Comparison of ENCODE assay signal across 14 cellular contexts in genomic region chr12:128796439-128797118, GRCh38. TPM values are rescaled to one million over a fixed set of nuclear protein-coding genes. Genes with fewer than 3 reads are reported as not detected.
DNase-seq lines count a peak whose midpoint lies in the region; ATAC-seq and TF ChIP-seq lines count a peak whose summit lies in the region.
"Had no signal": no experiment of that assay in that cellular context is flagged by ENCODE, and none has a peak within 500 bp of the region (broad histone marks: within the 10 kb centered on the region; RNA-seq: fewer than 3 reads in every experiment).

No MANE protein-coding gene starts in this region.

- peaks cover 27 to 100% of the 10 kb centered on the region in 2 donors for H3K36me3 ChIP-seq in neuronal stem cell (replicated peaks in 1 of 2; ENCODE audit: control insufficient read depth in 2 of 2, insufficient read depth in 2 of 2, low read length in 2 of 2)

- H2BK120ac ChIP-seq in neuronal stem cell (ENCODE audit: low read depth, low read length) = no peak overlapping the region

- peak overlapping the region; percentile 77 for H3K18ac ChIP-seq in neuronal stem cell (ENCODE audit: low read length)

- no CpG with 5 or more reads among the region's 19 CpGs for WGBS in neuronal stem cell (ENCODE audit: extremely low coverage in 2 of 2, insufficient read length in 2 of 2, insufficient replicate concordance in 1 of 2), 2 donors

- H3K4me2 ChIP-seq in neuronal stem cell (ENCODE audit: insufficient read depth, low read length, poor library complexity, severe bottlenecking) = no peak overlapping the region

- POLR2A ChIA-PET in CD4-positive, alpha-beta T cell (lab: Charles Lee) = no interaction called here
- POLR2A ChIA-PET in activated CD8-positive, alpha-beta T cell treated with anti-CD3 and anti-CD28 coated beads for 36 hours (lab: Charles Lee) = interaction anchor here (0.6 to 2.0 kb wide), 3 partner anchors 10 to 66 kb away, joined by 3 to 4 read pairs (median 3); no protein-coding TSS in a partner anchor

- CTCF ChIA-PET in CD4-positive, alpha-beta T cell (lab: Charles Lee) = no interaction called here
- CTCF ChIA-PET in activated CD8-positive, alpha-beta T cell treated with anti-CD3 and anti-CD28 coated beads for 36 hours (lab: Charles Lee) = interaction anchor here (0.7 kb wide), 1 partner anchor 13 kb away, joined by 3 read pairs; no protein-coding TSS in a partner anchor

- peak overlapping the region; percentile 26 for H2AK5ac ChIP-seq in neuronal stem cell (ENCODE audit: low read depth, low read length)

- no peak overlapping the region for H4K8ac ChIP-seq in neuronal stem cell (ENCODE audit: low read depth, low read length)

- no peak overlapping the region for H2BK5ac ChIP-seq in neuronal stem cell (ENCODE audit: low read length)

- peaks cover 0 to 13% of the 10 kb centered on the region in 2 donors for H3K4me1 ChIP-seq in neuronal stem cell (ENCODE audit: control insufficient read depth in 2 of 2, insufficient read depth in 1 of 2, low read depth in 1 of 2, low read length in 2 of 2)

- no peak overlapping the region for H3K9ac ChIP-seq in neuronal stem cell (ENCODE audit: low read depth, low read length, poor library complexity)

- peaks cover 99% of the 10 kb centered on the region for H3K36me3 Mint-ChIP-seq in CD4-positive, alpha-beta T cell (ENCODE audit: low read depth)
- H3K36me3 Mint-ChIP-seq in activated CD8-positive, alpha-beta T cell treated with anti-CD3 and anti-CD28 coated beads for 36 hours (ENCODE audit: low read depth) = peaks cover 73% of the 10 kb centered on the region

- no peak overlapping the region for H4K91ac ChIP-seq in neuronal stem cell (ENCODE audit: low read depth, low read length, poor library complexity)

- no peak overlapping the region for H2BK12ac ChIP-seq in neuronal stem cell (ENCODE audit: low read length)

- H3K27me3 ChIP-seq in CD4-positive, alpha-beta T cell (ENCODE audit: control insufficient read depth, insufficient read depth, low read length) = no peaks in the 10 kb centered on the region
- no peaks in the 10 kb centered on the region for H3K27me3 ChIP-seq in neuronal stem cell (ENCODE audit: control insufficient read depth in 3 of 3, insufficient read depth in 3 of 3, low read depth in 1 of 3, low read length in 3 of 3)

- no peaks in the 10 kb centered on the region for H3K9me3 ChIP-seq in CD4-positive, alpha-beta T cell (ENCODE audit: control insufficient read depth, low read length)
- no peaks in the 10 kb centered on the region for H3K9me3 ChIP-seq in neuronal stem cell (replicated peaks in 1 of 2; ENCODE audit: control insufficient read depth in 2 of 2, insufficient read depth in 1 of 2, low read depth in 1 of 2, low read length in 2 of 2)

- no peak overlapping the region for H3K14ac ChIP-seq in neuronal stem cell (ENCODE audit: low read length)

- intact Hi-C loops in CD4-positive, alpha-beta T cell (cut with DNase I, micrococcal nuclease) = no loop called here
- intact Hi-C loops in activated CD8-positive, alpha-beta T cell treated with anti-CD3 and anti-CD28 coated beads for 36 hours (cut with micrococcal nuclease) = no loop called here

- no peaks in the 10 kb centered on the region for H3K27me3 Mint-ChIP-seq in CD4-positive, alpha-beta T cell
- H3K27me3 Mint-ChIP-seq in activated CD8-positive, alpha-beta T cell treated with anti-CD3 and anti-CD28 coated beads for 36 hours = no peaks in the 10 kb centered on the region

- H3K4me3 ChIP-seq in neuronal stem cell (ENCODE audit: low read length in 2 of 2) = no peak overlapping the region
- H3K4me3 ChIP-seq: SK-N-MC had no signal

- H3K27ac ChIP-seq in CD4-positive, alpha-beta T cell (ENCODE audit: low read depth, low read length) = peak overlapping the region; percentile 44
- no peak overlapping the region for H3K27ac ChIP-seq in neuronal stem cell (replicated peaks; ENCODE audit: low read length)
- H3K27ac ChIP-seq: SK-N-MC had no signal

- no peak for TF ChIP-seq CTCF in CD4-positive, alpha-beta T cell (IDR thresholded peaks at IDR 0.05)
- TF ChIP-seq CTCF in activated CD8-positive, alpha-beta T cell treated with anti-CD3 and anti-CD28 coated beads for 36 hours (IDR thresholded peaks at IDR 0.05) = no peak

- no peak for ATAC-seq in CD4-positive, alpha-beta T cell (ENCODE audit: poor library complexity)
- ATAC-seq in GM19351 (IDR thresholded peaks at IDR 0.05; ENCODE audit: unreplicated experiment) (peak; percentile 20), HG03439 (IDR thresholded peaks at IDR 0.05; ENCODE audit: unreplicated experiment) (no peak)
- ATAC-seq in activated CD8-positive, alpha-beta T cell treated with anti-CD3 and anti-CD28 coated beads for 36 hours = no peak

- H2BK15ac ChIP-seq in neuronal stem cell (ENCODE audit: low read length) = no peak overlapping the region

- H3K23ac ChIP-seq in neuronal stem cell (ENCODE audit: low read depth, low read length, poor library complexity) = peak overlapping the region; percentile 61

- no peak overlapping the region for H3K4ac ChIP-seq in neuronal stem cell (ENCODE audit: low read length)

- H3K79me1 ChIP-seq in neuronal stem cell (ENCODE audit: low read depth, low read length) = peaks cover 2% of the 10 kb centered on the region

- DNase-seq in CD4-positive, alpha-beta T cell = no peak
- no peak for DNase-seq in activated CD8-positive, alpha-beta T cell treated with anti-CD3 and anti-CD28 coated beads for 36 hours
- DNase-seq in neuronal stem cell (ENCODE audit: low spot score) (no peak), NCI-H146 treated with DMSO at 0.1 percent for 48 hours (lab: John Stamatoyannopoulos, UW; ENCODE audit: unreplicated experiment) (no peak), MV-4-11 (lab: John Stamatoyannopoulos, UW) (no peak), HK-2 (ENCODE audit: unreplicated experiment) (no peak)
- DNase-seq: activated CD4-positive, alpha-beta T cell treated with anti-CD3 and anti-CD28 coated beads for 4 hours; activated naive CD4-positive, alpha-beta T cell treated with Interleukin-2 at 50 U/mL for 16 hours; NCI-H1436 treated with DMSO at 0.1 percent for 48 hours; stimulated activated naive CD4-positive, alpha-beta T cell treated with Interleukin-2 at 50 U/mL for 16 hours had no signal

- H2AFZ ChIP-seq in neuronal stem cell (ENCODE audit: low read length) = no peak overlapping the region

- H3K27ac Mint-ChIP-seq in CD4-positive, alpha-beta T cell = no peak overlapping the region
- peak overlapping the region; percentile 62 for H3K27ac Mint-ChIP-seq in activated CD8-positive, alpha-beta T cell treated with anti-CD3 and anti-CD28 coated beads for 36 hours

- H3K9me3 Mint-ChIP-seq in CD4-positive, alpha-beta T cell = no peaks in the 10 kb centered on the region
- no peaks in the 10 kb centered on the region for H3K9me3 Mint-ChIP-seq in activated CD8-positive, alpha-beta T cell treated with anti-CD3 and anti-CD28 coated beads for 36 hours

- peaks cover 14% of the 10 kb centered on the region for H3K4me1 Mint-ChIP-seq in CD4-positive, alpha-beta T cell (ENCODE audit: low read depth)
- peaks cover 45% of the 10 kb centered on the region for H3K4me1 Mint-ChIP-seq in activated CD8-positive, alpha-beta T cell treated with anti-CD3 and anti-CD28 coated beads for 36 hours (ENCODE audit: low read depth)

- no peak overlapping the region for H3K4me3 Mint-ChIP-seq in CD4-positive, alpha-beta T cell
- H3K4me3 Mint-ChIP-seq in activated CD8-positive, alpha-beta T cell treated with anti-CD3 and anti-CD28 coated beads for 36 hours = no peak overlapping the region

RNA-seq across cellular contexts. Expression of gene SLC15A4, which starts 27.2 kb away (rescaled TPM):
- 10 to 100 TPM; 18.4 to 18.5 TPM for total RNA-seq in CD4-positive, alpha-beta T cell
- 10 to 100 TPM; 26.4 to 26.8 TPM for total RNA-seq in activated CD8-positive, alpha-beta T cell treated with anti-CD3 and anti-CD28 coated beads for 36 hours
- polyA plus RNA-seq in neuronal stem cell (2013, experiment 1 of 2) = 9.6 TPM
- 9.9 TPM for polyA plus RNA-seq in neuronal stem cell (2013, experiment 2 of 2)

RNA-seq across cellular contexts. Expression of gene GLT1D1, which starts 56.7 kb away (rescaled TPM):
- under 1 TPM; 0.19 to 0.22 TPM for total RNA-seq in CD4-positive, alpha-beta T cell
- under 1 TPM; 0.32 to 0.49 TPM for total RNA-seq in activated CD8-positive, alpha-beta T cell treated with anti-CD3 and anti-CD28 coated beads for 36 hours
- 7.6 TPM for polyA plus RNA-seq in neuronal stem cell (2013, experiment 1 of 2)
- 7.7 TPM for polyA plus RNA-seq in neuronal stem cell (2013, experiment 2 of 2)
- polyA plus RNA-seq: fibroblast of lung had no signal
